ENCODE assay signal across 14 cellular contexts in genomic region chr15:36612063-36612788, GRCh38. TPM values are rescaled to one million over a fixed set of nuclear protein-coding genes. Genes with fewer than 3 reads are reported as not detected.
DNase-seq lines count a peak whose midpoint lies in the region; TF ChIP-seq lines count a peak whose summit lies in the region.
"Had no signal": no experiment of that assay in that cellular context is flagged by ENCODE, and none has a peak within 500 bp of the region (broad histone marks: within the 10 kb centered on the region; RNA-seq: fewer than 3 reads in every experiment).

No MANE protein-coding gene starts in this region.

- H3K9me2 ChIP-seq in SK-N-SH: no peaks in the 10 kb centered on the region

- TF ChIP-seq CTCF in cardiac muscle cell (IDR thresholded peaks at IDR 0.05; ENCODE audit: low read depth, low read length) (no peak), right atrium auricular region (IDR thresholded peaks at IDR 0.05) (no peak), SK-N-SH (IDR thresholded peaks at IDR 0.05) (no peak), fibroblast of the aortic adventitia (IDR thresholded peaks at IDR 0.05; ENCODE audit: insufficient read depth, low read length) (no peak)

- TF ChIP-seq RAD21 in SK-N-SH (IDR thresholded peaks at IDR 0.05; ENCODE audit: low read length): no peak

- H3K36me3 ChIP-seq in cardiac muscle cell (no peaks in the 10 kb centered on the region), right atrium auricular region (no peaks in the 10 kb centered on the region), SK-N-SH (replicated peaks in 1 of 2; ENCODE audit: control insufficient read depth in 1 of 2, insufficient read depth in 2 of 2, low read length in 1 of 2) (no peaks in the 10 kb centered on the region)
- H3K36me3 ChIP-seq: tibial artery had no signal

- peak overlapping the region; percentile 45 for H3K4me2 ChIP-seq in SK-N-SH
- H3K4me2 ChIP-seq: A549 had no signal

- H3K4me1 ChIP-seq in cardiac muscle cell (ENCODE audit: low read depth) (peaks cover 56% of the 10 kb centered on the region), right atrium auricular region (no peaks in the 10 kb centered on the region), SK-N-SH (ENCODE audit: control insufficient read depth in 1 of 2, insufficient read depth in 2 of 2, low read depth in 1 of 2, low read length in 1 of 2) (0 out of 4 replicates have a peak, but pooled peaks cover 0 to 6% of the 10 kb centered on the region in 2 experiments)
- H3K4me1 ChIP-seq: A549, parathyroid adenoma, tibial artery had no signal

- TF ChIP-seq EP300 in SK-N-SH (IDR thresholded peaks at IDR 0.05; ENCODE audit: borderline replicate concordance in 1 of 2, low read depth in 1 of 2, low read length in 1 of 2): peak in 1 of 2 experiments; percentile 82; a peak in 1 of 4 replicates

- H3F3A ChIP-seq in SK-N-SH (replicated peaks; ENCODE audit: insufficient read depth): peaks cover 13% of the 10 kb centered on the region

- 35% methylated on average over 7 of the region's 7 CpGs for WGBS in SK-N-SH (ENCODE audit: low lambda C conversion rate)

- no peaks in the 10 kb centered on the region for H4K20me1 ChIP-seq in SK-N-SH (ENCODE audit: insufficient read depth)

- peak overlapping the region; percentile 69 for H2AFZ ChIP-seq in SK-N-SH (ENCODE audit: low read depth)
- H2AFZ ChIP-seq: parathyroid adenoma had no signal

- CTCF ChIA-PET in SK-N-SH (lab: Yijun Ruan, JAX): interaction anchor here (2.0 kb wide), 1 partner anchor 9 kb away, joined by 5 read pairs; no protein-coding TSS in a partner anchor

- H3K27me3 ChIP-seq in cardiac muscle cell: no peaks in the 10 kb centered on the region
- no peaks in the 10 kb centered on the region for H3K27me3 ChIP-seq in right atrium auricular region
- no peaks in the 10 kb centered on the region for H3K27me3 ChIP-seq in SK-N-SH (ENCODE audit: insufficient read depth)
- H3K27me3 ChIP-seq: tibial artery had no signal

- DNase-seq in cardiac muscle cell (ENCODE audit: low read depth in 1 of 2, low spot score in 1 of 2) (peak; percentile 15 to 56), right atrium auricular region (ENCODE audit: low spot score) (no peak), SK-N-SH (no peak), fibroblast of the aortic adventitia (ENCODE audit: low read depth) (peak; percentile 89), stromal cell of bone marrow (ENCODE audit: low read depth) (peak; percentile 49), DMS 273 treated with DMSO at 0.1 percent for 48 hours (lab: John Stamatoyannopoulos, UW) (no peak)
- DNase-seq in stimulated activated CD4-positive, alpha-beta T cell treated with anti-CD3 and anti-CD28 coated beads, Interleukin-12 subunit alpha, Interleukin-12 subunit beta, amount 100 ng/mL, for 4 hours: no peak
- DNase-seq in activated CD4-positive, CD25-positive, alpha-beta regulatory T cell (lab: John Stamatoyannopoulos, UW): no peak
- DNase-seq: activated CD8-positive, alpha-beta memory T cell treated with anti-CD3 and anti-CD28 coated beads for 24 hours; left colon; NCI-H1436 treated with DMSO at 0.1 percent for 48 hours; tibial artery had no signal

- no peaks in the 10 kb centered on the region for H3K9me3 ChIP-seq in cardiac muscle cell (ENCODE audit: low read depth)
- H3K9me3 ChIP-seq in right atrium auricular region: no peaks in the 10 kb centered on the region
- no peaks in the 10 kb centered on the region for H3K9me3 ChIP-seq in SK-N-SH
- H3K9me3 ChIP-seq: A549, tibial artery had no signal

- peak overlapping the region; percentile 57; the same call in 1 of the 2 replicates for H3K9ac ChIP-seq in SK-N-SH
- H3K9ac ChIP-seq: parathyroid adenoma had no signal

- H3K79me2 ChIP-seq in SK-N-SH (ENCODE audit: insufficient read depth): peaks cover 11% of the 10 kb centered on the region; the same call in 1 of the 2 replicates
- H3K79me2 ChIP-seq: parathyroid adenoma had no signal

- POLR2A ChIA-PET in SK-N-SH (lab: Yijun Ruan, JAX): no interaction called here

- H3K27ac ChIP-seq in cardiac muscle cell: peak overlapping the region; percentile 66
- H3K27ac ChIP-seq in right atrium auricular region: no peak overlapping the region
- H3K27ac ChIP-seq in SK-N-SH (ENCODE audit: low read depth in 2 of 2, low read length in 1 of 2): peak overlapping the region; percentile 55 to 91; a peak in 3 of 4 replicates
- H3K27ac ChIP-seq: A549, parathyroid adenoma, tibial artery had no signal

- H3K4me3 ChIP-seq in cardiac muscle cell: no peak overlapping the region
- no peak overlapping the region for H3K4me3 ChIP-seq in right atrium auricular region
- H3K4me3 ChIP-seq in SK-N-SH (ENCODE audit: low read depth in 2 of 2, low read length in 1 of 2): no peak overlapping the region
- H3K4me3 ChIP-seq in fibroblast of the aortic adventitia (ENCODE audit: low read depth, low read length): no peak overlapping the region
- H3K4me3 ChIP-seq: A549, tibial artery had no signal

TF ChIP-seq in SK-N-SH, 30 proteins besides CTCF, POLR2A, EP300 and RAD21 (continues in another document):
- TF ChIP-seq RXRA (IDR thresholded peaks at IDR 0.05; ENCODE audit: borderline replicate concordance, low read depth): 0 out of 2 replicates have a peak, but pooled peaks have one; percentile 14
- no peak for TF ChIP-seq CHD2 (IDR thresholded peaks at IDR 0.05; ENCODE audit: low read length, partially characterized antibody)
- TF ChIP-seq, protein P1, sequence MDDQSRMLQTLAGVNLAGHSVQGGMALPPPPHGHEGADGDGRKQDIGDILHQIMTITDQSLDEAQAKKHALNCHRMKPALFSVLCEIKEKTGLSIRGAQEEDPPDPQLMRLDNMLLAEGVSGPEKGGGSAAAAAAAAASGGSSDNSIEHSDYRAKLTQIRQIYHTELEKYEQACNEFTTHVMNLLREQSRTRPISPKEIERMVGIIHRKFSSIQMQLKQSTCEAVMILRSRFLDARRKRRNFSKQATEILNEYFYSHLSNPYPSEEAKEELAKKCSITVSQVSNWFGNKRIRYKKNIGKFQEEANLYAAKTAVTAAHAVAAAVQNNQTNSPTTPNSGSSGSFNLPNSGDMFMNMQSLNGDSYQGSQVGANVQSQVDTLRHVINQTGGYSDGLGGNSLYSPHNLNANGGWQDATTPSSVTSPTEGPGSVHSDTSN (IDR thresholded peaks at IDR 0.05): peak; percentile 65
- no peak for TF ChIP-seq NRF1 (IDR thresholded peaks at IDR 0.05; ENCODE audit: low read depth, low read length)
- no peak for TF ChIP-seq FOXM1 (IDR thresholded peaks at IDR 0.05; ENCODE audit: low read depth)
- TF ChIP-seq RFX5 (IDR thresholded peaks at IDR 0.05; ENCODE audit: low read length): no peak
- no peak for TF ChIP-seq GATA2 (CRISPR knock-in tag; IDR thresholded peaks at IDR 0.05)
- TF ChIP-seq USF2 (IDR thresholded peaks at IDR 0.05; ENCODE audit: borderline replicate concordance, low read depth, low read length): no peak
- peak; percentile 85 for TF ChIP-seq JUND (IDR thresholded peaks at IDR 0.05)
- no peak for TF ChIP-seq MEF2A (IDR thresholded peaks at IDR 0.05; ENCODE audit: borderline replicate concordance, low read depth)
- no peak for TF ChIP-seq SIN3A (IDR thresholded peaks at IDR 0.05; ENCODE audit: borderline replicate concordance, low read depth, low read length)
- no peak for TF ChIP-seq FOXJ3 (CRISPR knock-in tag; IDR thresholded peaks at IDR 0.05)
- TF ChIP-seq, protein P2, sequence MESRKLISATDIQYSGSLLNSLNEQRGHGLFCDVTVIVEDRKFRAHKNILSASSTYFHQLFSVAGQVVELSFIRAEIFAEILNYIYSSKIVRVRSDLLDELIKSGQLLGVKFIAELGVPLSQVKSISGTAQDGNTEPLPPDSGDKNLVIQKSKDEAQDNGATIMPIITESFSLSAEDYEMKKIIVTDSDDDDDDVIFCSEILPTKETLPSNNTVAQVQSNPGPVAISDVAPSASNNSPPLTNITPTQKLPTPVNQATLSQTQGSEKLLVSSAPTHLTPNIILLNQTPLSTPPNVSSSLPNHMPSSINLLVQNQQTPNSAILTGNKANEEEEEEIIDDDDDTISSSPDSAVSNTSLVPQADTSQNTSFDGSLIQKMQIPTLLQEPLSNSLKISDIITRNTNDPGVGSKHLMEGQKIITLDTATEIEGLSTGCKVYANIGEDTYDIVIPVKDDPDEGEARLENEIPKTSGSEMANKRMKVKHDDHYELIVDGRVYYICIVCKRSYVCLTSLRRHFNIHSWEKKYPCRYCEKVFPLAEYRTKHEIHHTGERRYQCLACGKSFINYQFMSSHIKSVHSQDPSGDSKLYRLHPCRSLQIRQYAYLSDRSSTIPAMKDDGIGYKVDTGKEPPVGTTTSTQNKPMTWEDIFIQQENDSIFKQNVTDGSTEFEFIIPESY (IDR thresholded peaks at IDR 0.05; ENCODE audit: borderline replicate concordance, low read depth): no peak
- no peak for TF ChIP-seq GABPA (IDR thresholded peaks at IDR 0.05; ENCODE audit: low read depth)
- no peak for TF ChIP-seq ELF1 (IDR thresholded peaks at IDR 0.05)
- no peak for TF ChIP-seq RCOR1 (IDR thresholded peaks at IDR 0.05; ENCODE audit: low read length)
- no peak for TF ChIP-seq EZH2phosphoT487 (IDR thresholded peaks at IDR 0.05; ENCODE audit: borderline replicate concordance, low read depth)
- TF ChIP-seq POLR2AphosphoS5 (IDR thresholded peaks at IDR 0.05; ENCODE audit: low read depth, low read length): no peak; the same call in 1 of the 2 replicates

RNA-seq across cellular contexts. Expression of gene CDIN1, which starts 32.8 kb away (rescaled TPM):
- total RNA-seq in cardiac muscle cell (47.5 and 77.3 TPM in 2 replicates), right atrium auricular region (10 to 100 TPM; 10.3 to 11.9 TPM), fibroblast of the aortic adventitia (ENCODE audit: low replicate concordance) (10.6 and 22.3 TPM in 2 replicates)
- polyA plus RNA-seq in cardiac muscle cell (71.5 and 154 TPM in 2 replicates), SK-N-SH (2012; rRNA removed) (12.7 and 20.2 TPM in 2 replicates)
- 9.1 and 11.4 TPM in 2 replicates for polyA plus RNA-seq in SK-N-SH (2012; cell fraction: cytosol; rRNA removed)
- 18.0 and 28.8 TPM in 2 replicates for polyA plus RNA-seq in SK-N-SH (2012; cell fraction: nucleus; rRNA removed)

Comparison
In these comparisons a context has a peak if more than half of its experiments do, and no peak if none do; other contexts are left out.
1. DNase-seq: peak in cardiac muscle cell (2 of 2), fibroblast of the aortic adventitia (single experiment) and stromal cell of bone marrow (single experiment); none in right atrium auricular region (single experiment), SK-N-SH (single experiment), DMS 273 treated with DMSO at 0.1 percent for 48 hours (single experiment), stimulated activated CD4-positive, alpha-beta T cell treated with anti-CD3 and anti-CD28 coated beads, Interleukin-12 subunit alpha, Interleukin-12 subunit beta, amount 100 ng/mL, for 4 hours (single experiment) and activated CD4-positive, CD25-positive, alpha-beta regulatory T cell (0 of 4).
2. H3K27ac ChIP-seq: peak in cardiac muscle cell (single experiment) and SK-N-SH (2 of 2); none in right atrium auricular region (0 of 2).